8 cellular contexts compared by ENCODE assay signal in the genomic region with DNA sequence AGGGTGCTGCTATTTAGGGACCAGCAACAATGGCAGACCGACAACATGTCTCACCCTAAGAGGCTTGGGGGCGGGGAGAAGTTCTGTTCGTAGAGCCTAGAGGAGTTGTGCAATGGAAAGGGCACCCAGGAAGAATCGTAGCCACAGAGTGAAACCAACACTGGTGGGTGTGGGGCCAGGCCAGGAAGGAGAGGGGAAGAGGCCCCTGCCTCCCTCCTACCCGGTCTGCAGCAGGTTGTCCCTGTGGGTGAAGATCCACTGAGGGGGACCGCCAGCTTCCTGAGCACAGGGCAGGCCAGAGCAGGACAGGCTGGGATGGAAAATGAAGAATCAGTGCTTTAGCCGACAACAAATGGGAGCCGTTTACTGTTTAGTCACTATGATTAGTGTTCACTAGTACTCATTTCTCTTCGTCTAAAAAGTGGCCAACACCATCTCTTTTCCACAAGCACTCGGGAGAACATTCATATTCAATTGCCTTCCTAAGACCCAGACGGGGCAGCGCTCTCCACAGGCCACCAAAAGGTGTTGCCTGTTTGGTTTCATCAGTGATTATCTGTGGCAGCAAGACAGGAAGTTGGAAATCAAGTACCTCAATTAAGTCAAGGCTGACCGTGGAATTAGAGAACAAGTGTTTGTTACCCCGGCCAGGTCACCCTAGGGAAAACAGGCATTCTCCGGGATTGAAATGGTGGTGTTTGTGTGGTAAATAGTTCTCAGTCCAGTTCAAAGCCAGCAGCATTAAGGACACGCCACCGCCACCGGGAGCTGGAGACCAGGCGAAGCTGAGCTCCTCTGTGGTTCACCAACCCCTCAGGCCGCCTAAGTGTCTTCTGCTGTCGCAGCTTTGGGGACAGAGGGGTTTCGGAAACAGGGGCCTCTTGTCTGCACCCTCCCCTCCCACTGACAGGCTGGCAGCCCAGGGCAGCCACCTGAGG. TPM values are rescaled to one million over a fixed set of nuclear protein-coding genes. Genes with fewer than 3 reads are reported as not detected.
DNase-seq lines count a peak whose midpoint lies in the region; ATAC-seq and TF ChIP-seq lines count a peak whose summit lies in the region.

No MANE protein-coding gene starts in this region.

- no peak for ATAC-seq in IMR-90 (ENCODE audit: low read depth)
- no peak for ATAC-seq in naive B cell (ENCODE audit: low read depth in 2 of 2)
- no peak for ATAC-seq in GM21528 (IDR thresholded peaks at IDR 0.05; ENCODE audit: low FRiP score, unreplicated experiment)

- WGBS in IMR-90 (ENCODE audit: extremely low coverage in 2 of 2, insufficient read length in 1 of 2), 2 experiments, result 61% methylated on average over 8 of the region's 22 CpGs; no CpG with 5 or more reads in 1 of the 2 experiments

- H2BK20ac ChIP-seq in IMR-90 (ENCODE audit: low read depth, low read length), result peak overlapping the region; percentile 32

- H3K79me1 ChIP-seq in IMR-90 (ENCODE audit: low read depth in 1 of 2, low read length in 2 of 2), result peaks cover 16 to 27% of the 10 kb centered on the region in 2 experiments

- no peaks in the 10 kb centered on the region for H3K9me3 Mint-ChIP-seq in CD8-positive, alpha-beta memory T cell
- H3K9me3 Mint-ChIP-seq in activated CD4-positive, alpha-beta T cell treated with anti-CD3 and anti-CD28 coated beads, Interleukin-2, amount 10 ng/mL, durations not matched to agents 24 days and 14 days, result no peaks in the 10 kb centered on the region
- H3K9me3 Mint-ChIP-seq in naive B cell, result no peaks in the 10 kb centered on the region

- dilution Hi-C loops in IMR-90 (cut with HindIII; ENCODE audit: low sequenced_read_pairs, unreplicated experiment), result no loop called here

- H2BK5ac ChIP-seq in IMR-90 (ENCODE audit: low read depth, low read length, poor library complexity, severe bottlenecking), result peak overlapping the region; percentile 6

- peaks cover 39 to 49% (median 45%) of the 10 kb centered on the region in 3 donors for H3K4me1 Mint-ChIP-seq in CD8-positive, alpha-beta memory T cell
- peaks cover 43% of the 10 kb centered on the region for H3K4me1 Mint-ChIP-seq in activated CD4-positive, alpha-beta T cell treated with anti-CD3 and anti-CD28 coated beads, Interleukin-2, amount 10 ng/mL, durations not matched to agents 24 days and 14 days
- H3K4me1 Mint-ChIP-seq in naive B cell, result peaks cover 35 to 38% (median 36%) of the 10 kb centered on the region in 3 donors

- H3K36me3 ChIP-seq in CD8-positive, alpha-beta memory T cell (ENCODE audit: insufficient read depth, low read length), result no peaks in the 10 kb centered on the region
- no peaks in the 10 kb centered on the region for H3K36me3 ChIP-seq in IMR-90 (ENCODE audit: control insufficient read depth, insufficient read depth, low read length)
- H3K36me3 ChIP-seq in effector memory CD4-positive, alpha-beta T cell (ENCODE audit: control insufficient read depth, insufficient read depth, low read length), result no peaks in the 10 kb centered on the region
- no peaks in the 10 kb centered on the region for H3K36me3 ChIP-seq in subcutaneous abdominal adipose tissue (ENCODE audit: control insufficient read depth in 5 of 5, insufficient read depth in 5 of 5, low read length in 5 of 5)

- no TSS peak for BruUV-seq in IMR-90 (replicated peaks; lab: Mats Ljungman, UMichigan)

- DNase-seq in CD8-positive, alpha-beta memory T cell, result peak in 3 of 5 donors; percentile 5 to 23 (median 14)
- DNase-seq in IMR-90, result no peak
- peak; percentile 85 for DNase-seq in activated CD4-positive, alpha-beta T cell treated with anti-CD3 and anti-CD28 coated beads, Interleukin-2, amount 10 ng/mL, durations not matched to agents 24 days and 14 days
- DNase-seq in effector memory CD4-positive, alpha-beta T cell, result peak in 1 of 3 donors; percentile 22
- DNase-seq in naive B cell, result no peak
- no peak for DNase-seq in HCEC 1CT

- H2AK9ac ChIP-seq in IMR-90 (replicated peaks; ENCODE audit: low read depth, low read length, poor library complexity), result peak overlapping the region; percentile 91

- TF ChIP-seq CTCF in IMR-90 (conservative IDR thresholded peaks at IDR 0.05; ENCODE audit: low read depth, low read length), result no peak

- TF ChIP-seq POLR2A in IMR-90 (IDR thresholded peaks at IDR 0.05; ENCODE audit: low read depth, low read length), result no peak

- peaks cover 11% of the 10 kb centered on the region for H3K9me1 ChIP-seq in IMR-90 (ENCODE audit: insufficient read depth, low read length)

- peak overlapping the region; percentile 27 for H2AK5ac ChIP-seq in IMR-90 (ENCODE audit: low read depth, low read length)

- H3K4ac ChIP-seq in IMR-90 (ENCODE audit: low read depth, low read length), result peak overlapping the region; percentile 81

- H3K27ac ChIP-seq in CD8-positive, alpha-beta memory T cell (ENCODE audit: low read depth, low read length), result peak overlapping the region; percentile 80
- H3K27ac ChIP-seq in IMR-90 (ENCODE audit: insufficient read depth, low read length), result peak overlapping the region; percentile 40
- peak overlapping the region; percentile 89 for H3K27ac ChIP-seq in effector memory CD4-positive, alpha-beta T cell (ENCODE audit: insufficient read depth, low read length, poor library complexity, severe bottlenecking)
- H3K27ac ChIP-seq in subcutaneous abdominal adipose tissue (ENCODE audit: low read depth, low read length), result peak overlapping the region; percentile 80

- peak overlapping the region; percentile 77 for H4K5ac ChIP-seq in IMR-90 (ENCODE audit: low read depth, low read length)

- H3K9ac ChIP-seq in IMR-90 (ENCODE audit: low read depth, low read length) (peak overlapping the region; percentile 47), subcutaneous abdominal adipose tissue (ENCODE audit: low read length in 5 of 5) (peak overlapping the region; percentile 19 to 86 (median 73))

- H3K23ac ChIP-seq in IMR-90 (ENCODE audit: low read depth, low read length), result peak overlapping the region; percentile 82; the same call in 1 of the 2 replicates

- H2BK120ac ChIP-seq in IMR-90 (ENCODE audit: low read depth, low read length), result peak overlapping the region; percentile 54; the same call in 1 of the 2 replicates

- no peaks in the 10 kb centered on the region for H3K27me3 Mint-ChIP-seq in CD8-positive, alpha-beta memory T cell
- peaks cover 3% of the 10 kb centered on the region for H3K27me3 Mint-ChIP-seq in activated CD4-positive, alpha-beta T cell treated with anti-CD3 and anti-CD28 coated beads, Interleukin-2, amount 10 ng/mL, durations not matched to agents 24 days and 14 days
- H3K27me3 Mint-ChIP-seq in naive B cell, result peaks cover 0 to 11% (median 4%) of the 10 kb centered on the region in 3 donors

- H4K8ac ChIP-seq in IMR-90 (ENCODE audit: low read depth in 2 of 2, low read length in 2 of 2), result peak overlapping the region; percentile 66 to 86

- H2BK15ac ChIP-seq in IMR-90 (ENCODE audit: low read depth, low read length), result no peak overlapping the region; the same call in 2 of the 3 replicates

- H4K91ac ChIP-seq in IMR-90 (ENCODE audit: insufficient read depth, low read depth, low read length), result peak overlapping the region; percentile 60; the same call in 1 of the 2 replicates

- H3K27me3 ChIP-seq in CD8-positive, alpha-beta memory T cell (ENCODE audit: insufficient read depth, low read length, poor library complexity, severe bottlenecking), result no peaks in the 10 kb centered on the region
- H3K27me3 ChIP-seq in IMR-90 (ENCODE audit: control insufficient read depth, insufficient read depth, low read length), result no peaks in the 10 kb centered on the region; the same call in 1 of the 2 replicates
- no peaks in the 10 kb centered on the region for H3K27me3 ChIP-seq in effector memory CD4-positive, alpha-beta T cell (replicated peaks; ENCODE audit: control insufficient read depth, insufficient read depth, low read length, poor library complexity, severe bottlenecking)
- no peaks in the 10 kb centered on the region for H3K27me3 ChIP-seq in subcutaneous abdominal adipose tissue (ENCODE audit: control insufficient read depth in 5 of 5, insufficient read depth in 4 of 5, low read length in 5 of 5)

- H3K4me2 ChIP-seq in IMR-90 (ENCODE audit: low read depth, low read length), result peak overlapping the region; percentile 87

- CTCF ChIA-PET in CD8-positive, alpha-beta memory T cell (lab: Charles Lee), result interaction anchor here (0.9 kb wide), 1 partner anchor 83 kb away, joined by 3 read pairs; no protein-coding TSS in a partner anchor
- CTCF ChIA-PET in IMR-90 (lab: Yijun Ruan, JAX), result no interaction called here

- no peaks in the 10 kb centered on the region for H3K9me3 ChIP-seq in CD8-positive, alpha-beta memory T cell (ENCODE audit: low read length)
- H3K9me3 ChIP-seq in IMR-90 (ENCODE audit: control insufficient read depth, insufficient read depth, low read length) (no peaks in the 10 kb centered on the region), subcutaneous abdominal adipose tissue (ENCODE audit: control insufficient read depth in 5 of 5, low read length in 5 of 5) (no peaks in the 10 kb centered on the region)
- H3K9me3 ChIP-seq in effector memory CD4-positive, alpha-beta T cell (ENCODE audit: control insufficient read depth, low read length), result no peaks in the 10 kb centered on the region

- H3K4me3 Mint-ChIP-seq in CD8-positive, alpha-beta memory T cell, result peak overlapping the region; percentile 78 to 94 (median 84)
- H3K4me3 Mint-ChIP-seq in activated CD4-positive, alpha-beta T cell treated with anti-CD3 and anti-CD28 coated beads, Interleukin-2, amount 10 ng/mL, durations not matched to agents 24 days and 14 days, result peak overlapping the region; percentile 82
- peak overlapping the region; percentile 83 to 94 (median 89) for H3K4me3 Mint-ChIP-seq in naive B cell

- peaks cover 0 to 9% (median 0%) of the 10 kb centered on the region in 3 donors for H3K36me3 Mint-ChIP-seq in CD8-positive, alpha-beta memory T cell
- H3K36me3 Mint-ChIP-seq in activated CD4-positive, alpha-beta T cell treated with anti-CD3 and anti-CD28 coated beads, Interleukin-2, amount 10 ng/mL, durations not matched to agents 24 days and 14 days (ENCODE audit: low read depth), result no peaks in the 10 kb centered on the region
- no peaks in the 10 kb centered on the region for H3K36me3 Mint-ChIP-seq in naive B cell

- peak overlapping the region; percentile 67 for H3K4me3 ChIP-seq in CD8-positive, alpha-beta memory T cell (ENCODE audit: low read length)
- H3K4me3 ChIP-seq in IMR-90 (ENCODE audit: insufficient read depth, low read depth, low read length) (peak overlapping the region; percentile 72), subcutaneous abdominal adipose tissue (ENCODE audit: low read depth in 1 of 5, low read length in 5 of 5) (peak overlapping the region; percentile 64 to 79 (median 71))
- peak overlapping the region; percentile 69 for H3K4me3 ChIP-seq in effector memory CD4-positive, alpha-beta T cell (ENCODE audit: insufficient read depth, low read depth, low read length, poor library complexity, severe bottlenecking)

- intact Hi-C loops in IMR-90 (cut with micrococcal nuclease), result no loop called here
- intact Hi-C loops in activated CD4-positive, alpha-beta T cell treated with anti-CD3 and anti-CD28 coated beads, Interleukin-2, amount 10 ng/mL, durations not matched to agents 24 days and 14 days (cut with micrococcal nuclease), result loop anchor here (1.0 kb wide), 2 partner anchors 15 to 49 kb away; no protein-coding TSS in a partner anchor

- peak overlapping the region; percentile 76 for H3K14ac ChIP-seq in IMR-90 (replicated peaks; ENCODE audit: low read depth, low read length)

- peaks cover 13% of the 10 kb centered on the region; the same call in 1 of the 2 replicates for H4K20me1 ChIP-seq in IMR-90 (ENCODE audit: insufficient read depth, low read length)

- H3K4me1 ChIP-seq in CD8-positive, alpha-beta memory T cell (ENCODE audit: insufficient read depth, low read length), result peaks cover 39% of the 10 kb centered on the region
- H3K4me1 ChIP-seq in IMR-90 (ENCODE audit: control insufficient read depth, insufficient read depth, low read length) (peaks cover 9% of the 10 kb centered on the region), subcutaneous abdominal adipose tissue (ENCODE audit: control insufficient read depth in 5 of 5, insufficient read depth in 5 of 5, low read length in 5 of 5) (peaks cover 2 to 47% (median 21%) of the 10 kb centered on the region in 5 donors)
- peaks cover 20% of the 10 kb centered on the region for H3K4me1 ChIP-seq in effector memory CD4-positive, alpha-beta T cell (ENCODE audit: control insufficient read depth, insufficient read depth, low read length, poor library complexity, severe bottlenecking)

- in situ Hi-C loops in IMR-90 (cut with MboI; ENCODE audit: low sequenced_read_pairs), result no loop called here

- H3K18ac ChIP-seq in IMR-90 (ENCODE audit: low read depth, low read length), result peak overlapping the region; percentile 48; the same call in 1 of the 2 replicates

- TF ChIP-seq RAD21 in IMR-90 (IDR thresholded peaks at IDR 0.05; ENCODE audit: low read length), result 0 out of 2 replicates have a peak, but pooled peaks have one; percentile 6

- POLR2A ChIA-PET in CD8-positive, alpha-beta memory T cell (lab: Charles Lee), result no interaction called here
- POLR2A ChIA-PET in IMR-90 (lab: Charles Lee; ENCODE audit: unreplicated experiment), result no interaction called here

- H2AFZ ChIP-seq in IMR-90 (replicated peaks; ENCODE audit: low read length, poor library complexity), result peak overlapping the region; percentile 96

- H3K27ac Mint-ChIP-seq in CD8-positive, alpha-beta memory T cell, result peak overlapping the region; percentile 70 to 98 (median 89)
- H3K27ac Mint-ChIP-seq in activated CD4-positive, alpha-beta T cell treated with anti-CD3 and anti-CD28 coated beads, Interleukin-2, amount 10 ng/mL, durations not matched to agents 24 days and 14 days, result peak overlapping the region; percentile 94
- peak overlapping the region in 5 of 6 donors; percentile 54 to 91 (median 75) for H3K27ac Mint-ChIP-seq in naive B cell

- peak overlapping the region; percentile 43 for H3K56ac ChIP-seq in IMR-90 (ENCODE audit: extremely low read depth, insufficient read depth, low read length)

RNA-seq across cellular contexts. Expression of a gene that starts 1.0 kb away (rescaled TPM):
- total RNA-seq in CD8-positive, alpha-beta memory T cell, result 10 to 100 TPM; 34.0 to 34.6 TPM
- polyA plus RNA-seq in CD8-positive, alpha-beta memory T cell, result 4.5 TPM
- total RNA-seq in IMR-90 (2012; rRNA removed), result 8.4 and 8.9 TPM in 2 replicates
- polyA plus RNA-seq in IMR-90 (2012; rRNA removed), result 11.4 and 12.0 TPM in 2 replicates
- polyA plus RNA-seq in IMR-90 (2012; cell fraction: cytosol; rRNA removed), result 6.7 and 9.4 TPM in 2 replicates
- polyA plus RNA-seq in IMR-90 (2012; cell fraction: nucleus; rRNA removed; ENCODE audit: low replicate concordance), result 23.7 and 37.4 TPM in 2 replicates
- 79.4 and 80.6 TPM in 2 replicates for total RNA-seq in activated CD4-positive, alpha-beta T cell treated with anti-CD3 and anti-CD28 coated beads, Interleukin-2, amount 10 ng/mL, durations not matched to agents 24 days and 14 days
- polyA plus RNA-seq in naive B cell (ENCODE audit: low read depth in 6 of 6), result 10 to 100 TPM in 5 of 6 donors, 1 to 10 TPM in 1; 7.9 to 23.3 (median 12.9) TPM

Comparison
In these comparisons a context has a peak if more than half of its experiments do, and no peak if none do; other contexts are left out.
1. DNase-seq: peak in CD8-positive, alpha-beta memory T cell (3 of 5) and activated CD4-positive, alpha-beta T cell treated with anti-CD3 and anti-CD28 coated beads, Interleukin-2, amount 10 ng/mL, durations not matched to agents 24 days and 14 days (single experiment); none in IMR-90 (single experiment), naive B cell (single experiment) and HCEC 1CT (single experiment).
2. Peak in every context shown above with its lines, with median percentiles within 50 percentile points of each other: H3K27ac ChIP-seq, H3K4me3 ChIP-seq, H3K27ac Mint-ChIP-seq and H3K4me3 Mint-ChIP-seq.